ENCODE assay signal across 8 cellular contexts in genomic region chr2:88307817-88308216, GRCh38.
A peak's percentile ranks its signal among the peaks of the same experiment; 100 is the strongest.
DNase-seq lines count a peak whose midpoint lies in the region; ATAC-seq and TF ChIP-seq lines count a peak whose summit lies in the region.

No MANE protein-coding gene starts in this region.

- POLR2A ChIA-PET in HEK293 (lab: Yijun Ruan, JAX): interaction anchor here (0.6 kb wide), 1 partner anchor 116 kb away, joined by 3 read pairs; no protein-coding TSS in a partner anchor

- H3K27ac Mint-ChIP-seq in T-helper 17 cell: no peak overlapping the region

- CTCF ChIA-PET in HEK293 (lab: Yijun Ruan, JAX): interaction anchor here (0.6 to 2.1 kb wide), 8 partner anchors 12 to 253 kb away, joined by 3 to 17 read pairs (median 4); no protein-coding TSS in a partner anchor

- H3K4me1 ChIP-seq in HEK293 (ENCODE audit: control insufficient read depth, insufficient read depth, low read length) (no peaks in the 10 kb centered on the region), sigmoid colon (no peaks in the 10 kb centered on the region)

- H3K9me3 ChIP-seq in HEK293 (ENCODE audit: control insufficient read depth, insufficient read depth, low read depth, low read length) (no peaks in the 10 kb centered on the region; the same call in 1 of the 2 replicates), SU-DHL-6 (ENCODE audit: insufficient read depth, low read length) (no peaks in the 10 kb centered on the region), T-helper 17 cell (ENCODE audit: control insufficient read depth, low read length, poor library complexity, severe bottlenecking) (no peaks in the 10 kb centered on the region), sigmoid colon (peaks cover 0 to 4% (median 2%) of the 10 kb centered on the region in 4 donors)

- TF ChIP-seq CTCF in HEK293 (tag by site-specific recombination; IDR thresholded peaks at IDR 0.05) (no peak), SU-DHL-6 (IDR thresholded peaks at IDR 0.05; ENCODE audit: insufficient read depth, low read length, poor library complexity, severe bottlenecking) (peak; percentile 52), sigmoid colon (IDR thresholded peaks at IDR 0.05) (no peak)

- no peaks in the 10 kb centered on the region for H3K79me2 ChIP-seq in SU-DHL-6 (ENCODE audit: insufficient read depth, low read length)

- ATAC-seq in left lobe of liver (peak; percentile 67), HG02852 (IDR thresholded peaks at IDR 0.05; ENCODE audit: unreplicated experiment) (no peak), T-helper 17 cell (no peak)

- no peak overlapping the region for H3K4me3 Mint-ChIP-seq in T-helper 17 cell

- H3K27ac ChIP-seq in HEK293 (ENCODE audit: extremely low read depth, low read depth, low read length) (no peak overlapping the region), SU-DHL-6 (ENCODE audit: low read depth, low read length) (no peak overlapping the region), sigmoid colon (no peak overlapping the region)

- DNase-seq in DMS53 treated with DMSO at 0.1 percent for 48 hours (lab: John Stamatoyannopoulos, UW; ENCODE audit: unreplicated experiment) (peak; percentile 49), left lobe of liver (ENCODE audit: low spot score) (no peak), DMS79 (lab: John Stamatoyannopoulos, UW) (no peak), T-helper 17 cell (no peak), sigmoid colon (no peak)

- no peak overlapping the region for H3K9ac ChIP-seq in SU-DHL-6 (ENCODE audit: low read length)

- H2AFZ ChIP-seq in SU-DHL-6 (ENCODE audit: low read depth, low read length, severe bottlenecking): no peak overlapping the region

- TF ChIP-seq EP300 in sigmoid colon (IDR thresholded peaks at IDR 0.05): no peak

- H3K4me1 Mint-ChIP-seq in T-helper 17 cell: no peaks in the 10 kb centered on the region

- H3K4me3 ChIP-seq in HEK293 (ENCODE audit: low read depth, low read length): no peak overlapping the region
- no peak overlapping the region for H3K4me3 ChIP-seq in SU-DHL-6 (ENCODE audit: insufficient read depth, low read length, poor library complexity, severe bottlenecking)
- no peak overlapping the region for H3K4me3 ChIP-seq in sigmoid colon

- intact Hi-C loops in sigmoid colon (cut with DNase I): no loop called here

- no peaks in the 10 kb centered on the region for H3K36me3 Mint-ChIP-seq in T-helper 17 cell (ENCODE audit: low read depth)

- no peaks in the 10 kb centered on the region for H3K9me2 ChIP-seq in SU-DHL-6 (replicated peaks; ENCODE audit: insufficient read depth, low read length)

- no peak for TF ChIP-seq POLR2A in sigmoid colon (IDR thresholded peaks at IDR 0.05)

- H3K27me3 ChIP-seq in SU-DHL-6 (ENCODE audit: low read length) (no peaks in the 10 kb centered on the region), sigmoid colon (no peaks in the 10 kb centered on the region)

- H3F3A ChIP-seq in SU-DHL-6 (ENCODE audit: insufficient read depth): no peaks in the 10 kb centered on the region

- H3K27me3 Mint-ChIP-seq in T-helper 17 cell: peaks cover 5% of the 10 kb centered on the region

- H4K20me1 ChIP-seq in SU-DHL-6 (ENCODE audit: low read depth, low read length): no peaks in the 10 kb centered on the region

- no peak overlapping the region for H3K4me2 ChIP-seq in SU-DHL-6 (ENCODE audit: low read depth, low read length, poor library complexity, severe bottlenecking)

- H3K36me3 ChIP-seq in HEK293 (ENCODE audit: control insufficient read depth in 2 of 2, insufficient read depth in 1 of 2, low read length in 2 of 2) (no peaks in the 10 kb centered on the region), SU-DHL-6 (ENCODE audit: low read length) (no peaks in the 10 kb centered on the region), sigmoid colon (no peaks in the 10 kb centered on the region)

TF ChIP-seq in HEK293, 187 proteins besides CTCF, POLR2A, EP300 and RAD21:
- TF ChIP-seq ZNF133 (tag by site-specific recombination; IDR thresholded peaks at IDR 0.05) (peak; percentile 98), IKZF3 (tag by site-specific recombination; IDR thresholded peaks at IDR 0.05) (no peak), ZNF654 (tag by site-specific recombination; IDR thresholded peaks at IDR 0.05; ENCODE audit: low read depth) (peak; percentile 19), ZNF23 (tag by site-specific recombination; IDR thresholded peaks at IDR 0.05; ENCODE audit: borderline replicate concordance) (no peak), SETDB1 (IDR thresholded peaks at IDR 0.05; ENCODE audit: insufficient read length, low read length) (peak; percentile 39)
